Comparison of ENCODE assay signal across 8 cellular contexts in genomic region chr15:91032919-91033803, GRCh38. TPM values are rescaled to one million over a fixed set of nuclear protein-coding genes. Genes with fewer than 3 reads are reported as not detected.
DNase-seq lines count a peak whose midpoint lies in the region; ATAC-seq and TF ChIP-seq lines count a peak whose summit lies in the region.

No MANE protein-coding gene starts in this region.

- H3K4me3 ChIP-seq in WI38 (ENCODE audit: low read depth, low read length): no peak overlapping the region
- H3K4me3 ChIP-seq in choroid plexus epithelial cell (ENCODE audit: low read depth, low read length): no peak overlapping the region
- no peak overlapping the region for H3K4me3 ChIP-seq in lung

- no peaks in the 10 kb centered on the region for H3K4me1 ChIP-seq in lung (ENCODE audit: control insufficient read depth in 2 of 2, insufficient read depth in 2 of 2, low read length in 2 of 2)

- DNase-seq in NCI-H345 (lab: John Stamatoyannopoulos, UW) (peak; percentile 39), NCI-H345 treated with DMSO at 0.1 percent for 48 hours (lab: John Stamatoyannopoulos, UW; ENCODE audit: unreplicated experiment) (no peak), NCI-H128 (lab: John Stamatoyannopoulos, UW; ENCODE audit: unreplicated experiment) (peak; percentile 33), choroid plexus epithelial cell (ENCODE audit: low read depth) (peak; percentile 41), lung (ENCODE audit: low spot score) (peak; percentile 84), cortex of kidney (lab: John Stamatoyannopoulos, UW) (no peak)
- peak; percentile 69 for DNase-seq in stimulated activated naive CD8-positive, alpha-beta T cell treated with anti-CD3 and anti-CD28 coated beads, Interleukin-15, Interleukin-2, amounts not matched to agents 100 U/mL and 50 U/mL, for 24 hours

- H3K27me3 ChIP-seq in lung (ENCODE audit: control insufficient read depth, insufficient read depth): no peaks in the 10 kb centered on the region

- H3K36me3 ChIP-seq in lung (ENCODE audit: control insufficient read depth in 2 of 2, insufficient read depth in 2 of 2, low read length in 2 of 2): no peaks in the 10 kb centered on the region

- no peaks in the 10 kb centered on the region for H3K9me3 ChIP-seq in lung (ENCODE audit: control insufficient read depth in 2 of 2, insufficient read depth in 1 of 2, low read length in 1 of 2)

- ATAC-seq in lung (ENCODE audit: insufficient read depth, low FRiP score): peak; percentile 41
- peak; percentile 66 for ATAC-seq in stimulated activated naive CD8-positive, alpha-beta T cell treated with anti-CD3 and anti-CD28 coated beads, Interleukin-15, Interleukin-2, amounts not matched to agents 100 U/mL and 50 U/mL, for 24 hours

- TF ChIP-seq CTCF in WI38 (IDR thresholded peaks at IDR 0.05; ENCODE audit: low read depth, low read length): peak; percentile 24
- peak; percentile 73 for TF ChIP-seq CTCF in choroid plexus epithelial cell (conservative IDR thresholded peaks at IDR 0.05; ENCODE audit: low read depth, low read length)
- peak; percentile 23 for TF ChIP-seq CTCF in lung (IDR thresholded peaks at IDR 0.05; ENCODE audit: control extremely low read depth, extremely low read depth)

- no peak overlapping the region for H3K27ac ChIP-seq in lung (ENCODE audit: low read depth in 1 of 2, low read length in 1 of 2)

- 43 to 44% methylated on average over 12 of the region's 12 CpGs for whole genome bisulfite sequencing in lung, 2 donors

RNA-seq across cellular contexts. Expression of gene VPS33B, which starts 10.8 kb away (rescaled TPM):
- 10 to 100 TPM in 1 of 2 donors, 1 to 10 TPM in 1; 6.5 to 20.7 TPM for total RNA-seq in lung
- 10 to 100 TPM; 11.4 to 14.2 TPM for polyA plus RNA-seq in lung

RNA-seq across cellular contexts. Expression of gene PRC1, which starts 38.8 kb away (rescaled TPM):
- 10 to 100 TPM in 1 of 2 donors, 1 to 10 TPM in 1; 5.0 to 31.1 TPM for total RNA-seq in lung
- polyA plus RNA-seq in lung: 1 to 10 TPM; 7.5 to 8.2 TPM

Comparison
In these comparisons a context has a peak if more than half of its experiments do, and no peak if none do; other contexts are left out.
1. DNase-seq: peak in NCI-H345 (single experiment), NCI-H128 (single experiment), choroid plexus epithelial cell (single experiment), lung (single experiment) and stimulated activated naive CD8-positive, alpha-beta T cell treated with anti-CD3 and anti-CD28 coated beads, Interleukin-15, Interleukin-2, amounts not matched to agents 100 U/mL and 50 U/mL, for 24 hours (single experiment); none in NCI-H345 treated with DMSO at 0.1 percent for 48 hours (single experiment) and cortex of kidney (single experiment).
2. CTCF ChIP-seq: peak in every context shown above with its lines; median percentile 73 in choroid plexus epithelial cell; 24 in WI38; 23 in lung.